8 cellular contexts compared by ENCODE assay signal in the genomic region with DNA sequence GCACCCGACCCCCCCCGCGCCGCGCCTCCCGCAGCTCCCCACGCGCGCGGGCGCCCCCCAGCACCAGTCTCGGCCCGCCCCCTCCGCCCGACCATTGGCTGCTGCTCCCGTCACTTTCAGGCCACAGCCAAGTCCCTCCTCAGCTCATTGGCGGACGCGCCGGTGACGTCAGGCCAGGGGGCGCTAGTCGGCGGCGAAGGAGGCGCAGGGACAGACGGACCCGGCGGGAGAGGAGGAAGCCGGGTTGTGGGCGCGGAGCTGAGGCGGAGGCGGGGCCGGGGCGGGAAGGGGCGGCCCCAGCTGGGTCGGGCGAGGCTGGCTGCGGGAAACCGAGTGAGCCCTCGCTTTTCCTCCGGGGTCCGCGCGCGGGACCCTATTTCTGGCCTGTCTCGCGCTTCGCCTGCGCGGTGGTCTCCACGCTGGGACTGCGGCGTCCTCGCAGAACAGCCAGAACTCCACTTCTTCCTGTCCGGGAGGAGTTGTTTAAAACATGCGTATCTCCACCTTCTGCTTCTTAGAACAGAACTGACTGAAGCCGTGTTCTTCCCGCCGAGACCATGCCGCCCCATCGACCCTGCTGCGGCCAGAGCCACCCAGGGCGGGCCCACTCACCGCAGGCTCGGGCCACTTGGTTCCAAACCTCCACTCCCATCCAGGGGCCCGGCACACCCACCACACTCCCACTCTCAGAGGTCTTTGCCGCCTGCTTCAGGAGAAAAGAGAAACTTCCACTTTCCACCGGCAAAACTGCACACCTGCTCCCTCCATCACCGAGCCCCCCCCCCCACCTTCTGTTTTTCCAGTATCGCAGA. TPM values are rescaled to one million over a fixed set of nuclear protein-coding genes. Genes with fewer than 3 reads are reported as not detected.
DNase-seq lines count a peak whose midpoint lies in the region; ATAC-seq and TF ChIP-seq lines count a peak whose summit lies in the region.

No MANE protein-coding gene starts in this region.

- ATAC-seq in HG03378 (IDR thresholded peaks at IDR 0.05; ENCODE audit: unreplicated experiment): peak; percentile 94

- H3K36me3 ChIP-seq in BE2C (no peaks in the 10 kb centered on the region; the same call in 1 of the 2 replicates), kidney epithelial cell (ENCODE audit: control insufficient read depth, insufficient read depth, low read length) (no peaks in the 10 kb centered on the region)

- TF ChIP-seq POLR2A in GM19099 (IDR thresholded peaks at IDR 0.05; ENCODE audit: extremely low read depth, insufficient read length, low read depth): peak; percentile 71

- peak; percentile 99 for DNase-seq in BE2C
- DNase-seq in NCI-H446 (lab: John Stamatoyannopoulos, UW): peak; percentile 85 to 94
- peak; percentile 100 for DNase-seq in activated CD4-positive, alpha-beta T cell treated with anti-CD3 and anti-CD28 coated beads for 1 hour
- DNase-seq in cerebellum (ENCODE audit: low spot score): peak; percentile 98
- peak; percentile 84 for DNase-seq in kidney epithelial cell (ENCODE audit: low read depth)
- peak; percentile 100 for DNase-seq in stimulated activated CD4-positive, alpha-beta T cell treated with anti-CD3 and anti-CD28 coated beads, Interleukin-15, amount 100 ng/mL, for 24 hours

- H3K9me3 ChIP-seq in BE2C: no peaks in the 10 kb centered on the region

- TF ChIP-seq CTCF in BE2C (IDR thresholded peaks at IDR 0.05; ENCODE audit: low read depth, low read length) (peak; percentile 36), kidney epithelial cell (IDR thresholded peaks at IDR 0.05; ENCODE audit: insufficient read depth, low read length, poor library complexity, severe bottlenecking) (peak; percentile 36)

- no peaks in the 10 kb centered on the region for H3K4me1 ChIP-seq in BE2C

- H3K27me3 ChIP-seq in BE2C: no peaks in the 10 kb centered on the region
- H3K27me3 ChIP-seq in kidney epithelial cell (ENCODE audit: control insufficient read depth, insufficient read depth, low read length): no peaks in the 10 kb centered on the region

- peak overlapping the region; percentile 84 for H3K4me3 ChIP-seq in BE2C (ENCODE audit: low read depth, low read length)
- H3K4me3 ChIP-seq in kidney epithelial cell (ENCODE audit: low read depth, low read length): peak overlapping the region; percentile 79

RNA-seq across cellular contexts. Expression of a gene that starts 0.5 kb away (rescaled TPM):
- polyA plus RNA-seq in BE2C (2012; ENCODE audit: insufficient read depth, insufficient read length, low read depth): 11.4 TPM
- total RNA-seq in cerebellum (73.3 TPM), kidney epithelial cell (26.4 and 27.1 TPM in 2 replicates)

Comparison
In these comparisons a context has a peak if more than half of its experiments do, and no peak if none do; other contexts are left out.
1. Peak in every context shown above with its lines: DNase-seq, ATAC-seq and H3K4me3 ChIP-seq.